Comparison of ENCODE assay signal across 6 cellular contexts in genomic region chr7:102439963-102440795, GRCh38. TPM values are rescaled to one million over a fixed set of nuclear protein-coding genes. Genes with fewer than 3 reads are reported as not detected.
DNase-seq lines count a peak whose midpoint lies in the region; ATAC-seq and TF ChIP-seq lines count a peak whose summit lies in the region.

No MANE protein-coding gene starts in this region.

- H3K9me3 ChIP-seq in BE2C (no peaks in the 10 kb centered on the region), iPS-20b (ENCODE audit: insufficient read depth, low read depth, low read length) (no peaks in the 10 kb centered on the region)

- H3K27ac ChIP-seq in RWPE1 (peak overlapping the region; percentile 70), iPS-20b (ENCODE audit: low read length) (no peak overlapping the region)

- TF ChIP-seq CTCF in BE2C (IDR thresholded peaks at IDR 0.05; ENCODE audit: low read depth, low read length) (no peak), RWPE1 (conservative IDR thresholded peaks at IDR 0.05; ENCODE audit: low read depth) (no peak)

- H3K36me3 ChIP-seq in BE2C: peaks cover 13% of the 10 kb centered on the region
- no peaks in the 10 kb centered on the region for H3K36me3 ChIP-seq in iPS-20b (ENCODE audit: insufficient read depth, low read depth, low read length)

- DNase-seq in BE2C (peak; percentile 71), RWPE1 (ENCODE audit: low spot score) (peak; percentile 87), pons (ENCODE audit: low spot score) (no peak)

- POLR2A ChIA-PET in RWPE1 (lab: Yijun Ruan, JAX; ENCODE audit: low non-redundant PET): no interaction called here

- ATAC-seq in HG02840 (IDR thresholded peaks at IDR 0.05; ENCODE audit: low FRiP score, unreplicated experiment) (no peak), HG03520 (IDR thresholded peaks at IDR 0.05; ENCODE audit: unreplicated experiment) (no peak)

- H3K4me3 ChIP-seq in BE2C (ENCODE audit: low read depth, low read length) (no peak overlapping the region), iPS-20b (ENCODE audit: low read length) (no peak overlapping the region)

- H3K27me3 ChIP-seq in BE2C (no peaks in the 10 kb centered on the region), iPS-20b (ENCODE audit: insufficient read depth, low read length) (no peaks in the 10 kb centered on the region)

- CTCF ChIA-PET in RWPE1 (lab: Yijun Ruan, JAX): interaction anchor here (1.0 kb wide), 1 partner anchor 11 kb away, joined by 4 read pairs; no protein-coding TSS in a partner anchor

- H3K4me1 ChIP-seq in BE2C (peaks cover 15% of the 10 kb centered on the region), iPS-20b (ENCODE audit: insufficient read depth, low read length) (peaks cover 6% of the 10 kb centered on the region; the same call in 1 of the 2 replicates)

- H3K9ac ChIP-seq in iPS-20b (ENCODE audit: low read depth, low read length): peak overlapping the region; percentile 21

RNA-seq across cellular contexts. Expression of gene ORAI2, which starts 6.8 kb away (rescaled TPM):
- polyA plus RNA-seq in BE2C (2012; ENCODE audit: insufficient read depth, insufficient read length, low read depth): 50.6 TPM

RNA-seq across cellular contexts. Expression of gene ALKBH4, which starts 24.5 kb away (rescaled TPM):
- 41.7 TPM for polyA plus RNA-seq in BE2C (2012; ENCODE audit: insufficient read depth, insufficient read length, low read depth)

RNA-seq across cellular contexts. Expression of gene LRWD1, which starts 24.6 kb away (rescaled TPM):
- 102 TPM for polyA plus RNA-seq in BE2C (2012; ENCODE audit: insufficient read depth, insufficient read length, low read depth)

RNA-seq across cellular contexts. Expression of gene POLR2J, which starts 38.5 kb away (rescaled TPM):
- polyA plus RNA-seq in BE2C (2012; ENCODE audit: insufficient read depth, insufficient read length, low read depth): 125 TPM

RNA-seq across cellular contexts. Expression of gene PRKRIP1, which starts 44.0 kb away (rescaled TPM):
- 70.4 TPM for polyA plus RNA-seq in BE2C (2012; ENCODE audit: insufficient read depth, insufficient read length, low read depth)
